Comparison of ENCODE assay signal across 1 cellular context in genomic region chr17:44947461-44948314, GRCh38.
TF ChIP-seq lines count a peak whose summit lies in the region.

Gene KIF18B, minus strand, starts transcription at chr17:44947773. Its CDS starts 11,429 bp downstream, at chr17:44936344.

TF ChIP-seq in HepG2, 621 proteins besides CTCF, POLR2A, EP300 and RAD21 (continued from another document):
- peak; percentile 89; the same call in 1 of the 2 replicates for TF ChIP-seq SNAPC5 (CRISPR knock-in tag; IDR thresholded peaks at IDR 0.05; ENCODE audit: borderline replicate concordance)
- TF ChIP-seq GATAD2A (CRISPR knock-in tag; IDR thresholded peaks at IDR 0.05), result no peak; the same call in 1 of the 2 replicates
- TF ChIP-seq ZNF333 (CRISPR knock-in tag; IDR thresholded peaks at IDR 0.05; ENCODE audit: borderline replicate concordance), result 0 out of 2 replicates have a peak, but pooled peaks have one; percentile 9
- peak; percentile 32; the same call in 1 of the 2 replicates for TF ChIP-seq MXD1 (CRISPR knock-in tag; IDR thresholded peaks at IDR 0.05)
- TF ChIP-seq, protein P1, sequence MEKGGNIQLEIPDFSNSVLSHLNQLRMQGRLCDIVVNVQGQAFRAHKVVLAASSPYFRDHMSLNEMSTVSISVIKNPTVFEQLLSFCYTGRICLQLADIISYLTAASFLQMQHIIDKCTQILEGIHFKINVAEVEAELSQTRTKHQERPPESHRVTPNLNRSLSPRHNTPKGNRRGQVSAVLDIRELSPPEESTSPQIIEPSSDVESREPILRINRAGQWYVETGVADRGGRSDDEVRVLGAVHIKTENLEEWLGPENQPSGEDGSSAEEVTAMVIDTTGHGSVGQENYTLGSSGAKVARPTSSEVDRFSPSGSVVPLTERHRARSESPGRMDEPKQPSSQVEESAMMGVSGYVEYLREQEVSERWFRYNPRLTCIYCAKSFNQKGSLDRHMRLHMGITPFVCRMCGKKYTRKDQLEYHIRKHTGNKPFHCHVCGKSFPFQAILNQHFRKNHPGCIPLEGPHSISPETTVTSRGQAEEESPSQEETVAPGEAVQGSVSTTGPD (CRISPR knock-in tag; IDR thresholded peaks at IDR 0.05), result 0 out of 2 replicates have a peak, but pooled peaks have one; percentile 2
- TF ChIP-seq GZF1 (CRISPR knock-in tag; IDR thresholded peaks at IDR 0.05), result peak; percentile 38; the same call in 1 of the 2 replicates
- no peak for TF ChIP-seq ZNF780A (CRISPR knock-in tag; IDR thresholded peaks at IDR 0.05)
- peak; percentile 90 for TF ChIP-seq MXD4 (CRISPR knock-in tag; IDR thresholded peaks at IDR 0.05)
- TF ChIP-seq HHEX (CRISPR knock-in tag; IDR thresholded peaks at IDR 0.05), result no peak; the same call in 1 of the 2 replicates
- peak; percentile 95 for TF ChIP-seq TMF1 (CRISPR knock-in tag; IDR thresholded peaks at IDR 0.05; ENCODE audit: low read depth)
- TF ChIP-seq ZNF563 (CRISPR knock-in tag; IDR thresholded peaks at IDR 0.05), result 0 out of 2 replicates have a peak, but pooled peaks have one; percentile 25
- TF ChIP-seq ZNF225 (CRISPR knock-in tag; IDR thresholded peaks at IDR 0.05), result no peak
- no peak for TF ChIP-seq PHB2 (IDR thresholded peaks at IDR 0.05; ENCODE audit: partially characterized antibody)
- TF ChIP-seq SALL2 (CRISPR knock-in tag; IDR thresholded peaks at IDR 0.05), result peak; percentile 67
- 0 out of 2 replicates have a peak, but pooled peaks have one; percentile 18 for TF ChIP-seq MTF1 (CRISPR knock-in tag; IDR thresholded peaks at IDR 0.05)
- no peak for TF ChIP-seq ZNF432 (CRISPR knock-in tag; IDR thresholded peaks at IDR 0.05; ENCODE audit: borderline replicate concordance)
- no peak for TF ChIP-seq NCOA2 (CRISPR knock-in tag; IDR thresholded peaks at IDR 0.05)
- TF ChIP-seq SRF (IDR thresholded peaks at IDR 0.05; ENCODE audit: low read depth, low read length), result 0 out of 2 replicates have a peak, but pooled peaks have one; percentile 1
- no peak for TF ChIP-seq KLF9 (CRISPR knock-in tag; IDR thresholded peaks at IDR 0.05; ENCODE audit: low read depth)
- TF ChIP-seq ZNF678 (CRISPR knock-in tag; IDR thresholded peaks at IDR 0.05), result 0 out of 2 replicates have a peak, but pooled peaks have one; percentile 51
- peak in 1 of 2 experiments; percentile 73; a peak in 1 of 4 replicates for TF ChIP-seq KLF16 (CRISPR knock-in tag; IDR thresholded peaks at IDR 0.05)
- TF ChIP-seq, protein P2, sequence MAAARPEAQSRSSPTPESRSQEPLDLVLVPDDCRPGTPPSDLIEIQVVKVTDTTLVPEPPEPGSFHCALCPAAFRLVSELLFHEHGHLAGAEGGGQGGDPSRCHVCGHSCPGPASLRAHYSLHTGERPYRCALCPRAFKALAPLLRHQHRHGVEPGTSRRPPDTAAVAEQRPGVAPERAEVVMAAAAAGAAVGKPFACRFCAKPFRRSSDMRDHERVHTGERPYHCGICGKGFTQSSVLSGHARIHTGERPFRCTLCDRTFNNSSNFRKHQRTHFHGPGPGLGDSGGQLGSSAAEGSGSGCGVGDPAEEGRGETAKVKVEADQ (CRISPR knock-in tag; IDR thresholded peaks at IDR 0.05; ENCODE audit: borderline replicate concordance), result peak; percentile 92
- TF ChIP-seq ZNF773 (CRISPR knock-in tag; IDR thresholded peaks at IDR 0.05; ENCODE audit: borderline replicate concordance), result no peak
- TF ChIP-seq SIX1 (CRISPR knock-in tag; IDR thresholded peaks at IDR 0.05; ENCODE audit: borderline replicate concordance), result no peak
- TF ChIP-seq ZNF558 (CRISPR knock-in tag; IDR thresholded peaks at IDR 0.05; ENCODE audit: borderline replicate concordance), result peak; percentile 85; the same call in 1 of the 2 replicates
- peak; percentile 93 for TF ChIP-seq GTF3A (CRISPR knock-in tag; conservative IDR thresholded peaks at IDR 0.05)
- no peak for TF ChIP-seq NFIC (IDR thresholded peaks at IDR 0.05; ENCODE audit: low read length)
- TF ChIP-seq ZNF792 (CRISPR knock-in tag; IDR thresholded peaks at IDR 0.05), result peak; percentile 53; the same call in 1 of the 2 replicates
- no peak for TF ChIP-seq EZH2 (conservative IDR thresholded peaks at IDR 0.05; ENCODE audit: low read depth, low read length)
- no peak for TF ChIP-seq RNF2 (conservative IDR thresholded peaks at IDR 0.05; ENCODE audit: low read depth)
- TF ChIP-seq ZNF639 (CRISPR knock-in tag; conservative IDR thresholded peaks at IDR 0.05), result no peak
- no peak for TF ChIP-seq ZNF615 (CRISPR knock-in tag; IDR thresholded peaks at IDR 0.05; ENCODE audit: borderline replicate concordance)
- no peak for TF ChIP-seq ZFAT (CRISPR knock-in tag; conservative IDR thresholded peaks at IDR 0.05)
- TF ChIP-seq MIER3 (CRISPR knock-in tag; IDR thresholded peaks at IDR 0.05; ENCODE audit: borderline replicate concordance), result no peak
- peak; percentile 89; the same call in 1 of the 2 replicates for TF ChIP-seq ZNF737 (CRISPR knock-in tag; IDR thresholded peaks at IDR 0.05; ENCODE audit: borderline replicate concordance)
- TF ChIP-seq, protein P3, sequence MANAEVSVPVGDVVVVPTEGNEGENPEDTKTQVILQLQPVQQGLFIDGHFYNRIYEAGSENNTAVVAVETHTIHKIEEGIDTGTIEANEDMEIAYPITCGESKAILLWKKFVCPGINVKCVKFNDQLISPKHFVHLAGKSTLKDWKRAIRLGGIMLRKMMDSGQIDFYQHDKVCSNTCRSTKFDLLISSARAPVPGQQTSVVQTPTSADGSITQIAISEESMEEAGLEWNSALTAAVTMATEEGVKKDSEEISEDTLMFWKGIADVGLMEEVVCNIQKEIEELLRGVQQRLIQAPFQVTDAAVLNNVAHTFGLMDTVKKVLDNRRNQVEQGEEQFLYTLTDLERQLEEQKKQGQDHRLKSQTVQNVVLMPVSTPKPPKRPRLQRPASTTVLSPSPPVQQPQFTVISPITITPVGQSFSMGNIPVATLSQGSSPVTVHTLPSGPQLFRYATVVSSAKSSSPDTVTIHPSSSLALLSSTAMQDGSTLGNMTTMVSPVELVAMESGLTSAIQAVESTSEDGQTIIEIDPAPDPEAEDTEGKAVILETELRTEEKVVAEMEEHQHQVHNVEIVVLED (CRISPR knock-in tag; IDR thresholded peaks at IDR 0.05; ENCODE audit: borderline replicate concordance), result peak; percentile 65; the same call in 1 of the 2 replicates
- TF ChIP-seq FOXO1 (CRISPR knock-in tag; IDR thresholded peaks at IDR 0.05), result 0 out of 2 replicates have a peak, but pooled peaks have one; percentile 1
- peak; percentile 79 for TF ChIP-seq MIXL1 (CRISPR knock-in tag; IDR thresholded peaks at IDR 0.05)
- peak; percentile 85; the same call in 1 of the 2 replicates for TF ChIP-seq FOXK1 (CRISPR knock-in tag; IDR thresholded peaks at IDR 0.05; ENCODE audit: borderline replicate concordance, low read depth)
- TF ChIP-seq, protein P4, sequence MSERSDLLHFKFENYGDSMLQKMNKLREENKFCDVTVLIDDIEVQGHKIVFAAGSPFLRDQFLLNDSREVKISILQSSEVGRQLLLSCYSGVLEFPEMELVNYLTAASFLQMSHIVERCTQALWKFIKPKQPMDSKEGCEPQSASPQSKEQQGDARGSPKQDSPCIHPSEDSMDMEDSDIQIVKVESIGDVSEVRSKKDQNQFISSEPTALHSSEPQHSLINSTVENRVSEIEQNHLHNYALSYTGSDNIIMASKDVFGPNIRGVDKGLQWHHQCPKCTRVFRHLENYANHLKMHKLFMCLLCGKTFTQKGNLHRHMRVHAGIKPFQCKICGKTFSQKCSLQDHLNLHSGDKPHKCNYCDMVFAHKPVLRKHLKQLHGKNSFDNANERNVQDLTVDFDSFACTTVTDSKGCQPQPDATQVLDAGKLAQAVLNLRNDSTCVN (CRISPR knock-in tag; IDR thresholded peaks at IDR 0.05; ENCODE audit: borderline replicate concordance), result no peak; the same call in 1 of the 2 replicates
- TF ChIP-seq JUND (CRISPR knock-in tag; IDR thresholded peaks at IDR 0.05), result no peak
- TF ChIP-seq HNF4A (CRISPR knock-in tag; IDR thresholded peaks at IDR 0.05), result no peak
- TF ChIP-seq MBD4 (IDR thresholded peaks at IDR 0.05; ENCODE audit: borderline replicate concordance, low read length), result no peak
- no peak for TF ChIP-seq SUZ12 (IDR thresholded peaks at IDR 0.05; ENCODE audit: low read depth, low read length)
- no peak for TF ChIP-seq MTA3 (CRISPR knock-in tag; IDR thresholded peaks at IDR 0.05)
- TF ChIP-seq ZNF576 (CRISPR knock-in tag; IDR thresholded peaks at IDR 0.05), result peak; percentile 68; the same call in 1 of the 2 replicates
- TF ChIP-seq ZNF776 (CRISPR knock-in tag; IDR thresholded peaks at IDR 0.05), result peak; percentile 71; the same call in 1 of the 2 replicates
- peak; percentile 88; the same call in 1 of the 2 replicates for TF ChIP-seq ZNF335 (CRISPR knock-in tag; IDR thresholded peaks at IDR 0.05)
- no peak; the same call in 1 of the 2 replicates for TF ChIP-seq SP140L (CRISPR knock-in tag; IDR thresholded peaks at IDR 0.05; ENCODE audit: borderline replicate concordance)
- TF ChIP-seq MED13 (CRISPR knock-in tag; IDR thresholded peaks at IDR 0.05), result peak; percentile 22; the same call in 1 of the 2 replicates
- TF ChIP-seq ZNF644 (CRISPR knock-in tag; IDR thresholded peaks at IDR 0.05; ENCODE audit: low read depth), result no peak
- TF ChIP-seq ZBTB21 (CRISPR knock-in tag; IDR thresholded peaks at IDR 0.05), result no peak; the same call in 1 of the 2 replicates
- TF ChIP-seq DR1 (CRISPR knock-in tag; IDR thresholded peaks at IDR 0.05), result peak; percentile 88
- no peak for TF ChIP-seq NFE2L2 (IDR thresholded peaks at IDR 0.05; ENCODE audit: low read length)
- TF ChIP-seq BRF2 (CRISPR knock-in tag; IDR thresholded peaks at IDR 0.05), result peak; percentile 40; the same call in 1 of the 2 replicates
- no peak for TF ChIP-seq ZNF562 (CRISPR knock-in tag; IDR thresholded peaks at IDR 0.05; ENCODE audit: borderline replicate concordance)
- peak; percentile 92 for TF ChIP-seq ZFX (CRISPR knock-in tag; IDR thresholded peaks at IDR 0.05; ENCODE audit: low read depth)
- no peak for TF ChIP-seq HNRNPK (IDR thresholded peaks at IDR 0.05; ENCODE audit: low read depth, low read length, poor library complexity, severe bottlenecking)
- TF ChIP-seq, protein P5, sequence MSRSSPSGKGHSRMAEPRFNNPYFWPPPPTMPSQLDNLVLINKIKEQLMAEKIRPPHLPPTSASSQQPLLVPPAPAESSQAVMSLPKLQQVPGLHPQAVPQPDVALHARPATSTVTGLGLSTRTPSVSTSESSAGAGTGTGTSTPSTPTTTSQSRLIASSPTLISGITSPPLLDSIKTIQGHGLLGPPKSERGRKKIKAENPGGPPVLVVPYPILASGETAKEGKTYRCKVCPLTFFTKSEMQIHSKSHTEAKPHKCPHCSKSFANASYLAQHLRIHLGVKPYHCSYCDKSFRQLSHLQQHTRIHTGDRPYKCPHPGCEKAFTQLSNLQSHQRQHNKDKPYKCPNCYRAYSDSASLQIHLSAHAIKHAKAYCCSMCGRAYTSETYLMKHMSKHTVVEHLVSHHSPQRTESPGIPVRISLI (CRISPR knock-in tag; IDR thresholded peaks at IDR 0.05; ENCODE audit: borderline replicate concordance), result peak; percentile 11; the same call in 1 of the 2 replicates
- TF ChIP-seq MYC (CRISPR knock-in tag; IDR thresholded peaks at IDR 0.05; ENCODE audit: borderline replicate concordance), result peak; percentile 91
- TF ChIP-seq XRCC5 (optimal IDR thresholded peaks at IDR 0.05; ENCODE audit: low read length), result no peak
- 0 out of 2 replicates have a peak, but pooled peaks have one; percentile 48 for TF ChIP-seq ZNF34 (CRISPR knock-in tag; IDR thresholded peaks at IDR 0.05; ENCODE audit: borderline replicate concordance)
- TF ChIP-seq ZNF547 (CRISPR knock-in tag; IDR thresholded peaks at IDR 0.05), result peak; percentile 90
- TF ChIP-seq ATF7-NPFF (CRISPR knock-in tag; IDR thresholded peaks at IDR 0.05; ENCODE audit: low read depth), result peak; percentile 95
- no peak for TF ChIP-seq GPN1 (CRISPR knock-in tag; IDR thresholded peaks at IDR 0.05; ENCODE audit: borderline replicate concordance)
- peak; percentile 75; the same call in 1 of the 2 replicates for TF ChIP-seq SALL1 (CRISPR knock-in tag; IDR thresholded peaks at IDR 0.05)
